In the genomic region with DNA sequence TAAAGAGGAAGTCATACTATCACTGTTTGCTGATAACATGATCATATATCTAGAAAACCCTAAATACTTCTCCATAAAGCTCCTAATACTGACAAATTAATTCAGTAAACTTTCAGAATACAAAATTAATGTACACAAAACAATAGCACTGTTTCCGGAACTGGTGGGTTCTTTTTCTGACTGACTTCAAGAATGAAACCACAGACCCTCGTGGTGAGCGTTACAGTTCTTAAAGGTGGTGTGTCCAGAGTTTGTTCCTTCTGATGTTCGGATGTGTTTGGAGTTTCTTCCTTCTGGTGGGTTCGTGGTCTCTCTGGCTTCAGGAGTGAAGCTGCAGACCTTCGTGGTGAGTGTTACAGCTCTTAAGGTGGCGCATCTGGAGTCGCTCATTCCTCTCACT, we compare ENCODE assay signal across 5 cellular contexts. TPM values are rescaled to one million over a fixed set of nuclear protein-coding genes. Genes with fewer than 3 reads are reported as not detected.
"Had no signal": no experiment of that assay in that cellular context is flagged by ENCODE, and none has a peak within 500 bp of the region (broad histone marks: within the 10 kb centered on the region; RNA-seq: fewer than 3 reads in every experiment).

No MANE protein-coding gene starts in this region.

RNA-seq across cellular contexts. Expression of gene ROS1, which starts 53.5 kb away (rescaled TPM):
- total RNA-seq: activated CD4-positive, alpha-beta T cell treated with anti-CD3 and anti-CD28 coated beads, Interleukin-2, amount 10 ng/mL, durations not matched to agents 24 days and 14 days; activated CD8-positive, alpha-beta T cell treated with anti-CD3 and anti-CD28 coated beads for 36 hours; esophagus squamous epithelium; urinary bladder had no signal
- polyA plus RNA-seq: heart right ventricle, urinary bladder had no signal
